ENCODE assay signal across 19 cellular contexts in the genomic region with DNA sequence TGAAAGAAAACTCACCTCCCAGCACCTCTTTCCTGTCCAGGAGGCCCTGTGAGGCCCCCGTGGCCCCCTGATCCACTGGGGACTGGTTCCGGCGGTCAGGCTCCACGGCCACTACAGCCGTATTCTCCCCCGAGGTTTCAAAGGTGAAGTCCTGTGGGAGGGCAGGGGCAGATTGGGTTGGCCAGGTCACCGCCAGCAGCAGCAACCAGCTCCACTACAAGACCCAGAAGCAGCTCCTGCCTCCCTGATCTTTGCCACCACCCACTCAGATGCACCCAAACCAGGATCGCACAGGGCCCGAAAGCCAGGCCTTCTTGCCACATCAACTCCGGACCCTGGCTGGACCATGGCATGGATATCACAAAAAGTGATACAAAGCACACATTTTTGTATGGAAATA.
"Had no signal": no experiment of that assay in that cellular context is flagged by ENCODE, and none has a peak within 500 bp of the region (broad histone marks: within the 10 kb centered on the region; RNA-seq: fewer than 3 reads in every experiment).

No MANE protein-coding gene starts in this region.

- H3K4me3 ChIP-seq: K562 had no signal

- H3K9me3 ChIP-seq: SK-N-SH had no signal

- H3K4me2 ChIP-seq: KMS-11, SK-N-SH had no signal

- FAIRE-seq: K562 had no signal

- H3K9ac ChIP-seq: KMS-11, SK-N-SH had no signal

- H3K27ac ChIP-seq: KMS-11 had no signal

- ATAC-seq: K562 had no signal

- DNase-seq: Kasumi-1, MM.1S, NCI-H1092 treated with DMSO at 0.1 percent for 48 hours, NCI-H1436, NCI-H187, NCI-H2029, NCI-H2081 treated with DMSO at 0.1 percent for 48 hours, NCI-H2171, NCI-H226, NCI-H446, NCI-H510A, NCI-H524 treated with DMSO at 0.1 percent for 48 hours, NCI-H69, NCI-H774, SHP77, SK-N-SH, SW 1271 had no signal
